ENCODE assay signal across 9 cellular contexts in genomic region chr20:57710841-57711240, GRCh38. TPM values are rescaled to one million over a fixed set of nuclear protein-coding genes. Genes with fewer than 3 reads are reported as not detected.
DNase-seq lines count a peak whose midpoint lies in the region; ATAC-seq and TF ChIP-seq lines count a peak whose summit lies in the region.
"Had no signal": no experiment of that assay in that cellular context is flagged by ENCODE, and none has a peak within 500 bp of the region (broad histone marks: within the 10 kb centered on the region; RNA-seq: fewer than 3 reads in every experiment).

No MANE protein-coding gene starts in this region.

- peak overlapping the region; percentile 82 to 92; a peak in 3 of 4 replicates for H3K27ac ChIP-seq in SK-N-SH (ENCODE audit: low read depth in 2 of 2, low read length in 1 of 2)
- H3K27ac ChIP-seq in subcutaneous abdominal adipose tissue (ENCODE audit: low read depth, low read length) = peak overlapping the region; percentile 95

- no peak for DNase-seq in SK-N-SH
- DNase-seq in activated T-helper 2 cell treated with anti-CD3 and anti-CD28 coated beads, Interferon-gamma antibody, Interleukin-2, Interleukin-4, amounts not matched to agents 10 μg/mL and 5 μg/mL and 100 μg/mL, durations not matched to agents 14 hours and 24 hours and 36 hours (ENCODE audit: low spot score) = no peak
- DNase-seq in kidney epithelial cell (ENCODE audit: low read depth) = no peak
- DNase-seq in SIG-M5 treated with dmso at 0.1 percent for 504 hours (lab: John Stamatoyannopoulos, UW; ENCODE audit: unreplicated experiment) = no peak
- no peak for DNase-seq in stimulated activated CD4-positive, alpha-beta T cell treated with anti-CD3 and anti-CD28 coated beads, Interleukin-2, amount 100 ng/mL, for 48 hours
- DNase-seq in COLO668 (lab: John Stamatoyannopoulos, UW; ENCODE audit: unreplicated experiment) = no peak
- DNase-seq: GOT3 had no signal

- peaks cover 43% of the 10 kb centered on the region for H3K79me2 ChIP-seq in SK-N-SH (ENCODE audit: insufficient read depth)

- H3K4me3 Mint-ChIP-seq in activated T-helper 2 cell treated with anti-CD3 and anti-CD28 coated beads, Interferon-gamma antibody, Interleukin-2, Interleukin-4, amounts not matched to agents 10 μg/mL and 5 μg/mL and 100 μg/mL, durations not matched to agents 14 hours and 24 hours and 36 hours (ENCODE audit: low read depth) = peak overlapping the region; percentile 80

- H3K9ac ChIP-seq in SK-N-SH (peak overlapping the region; percentile 94), subcutaneous abdominal adipose tissue (ENCODE audit: low read length in 5 of 5) (peak overlapping the region; percentile 73 to 96 (median 91))

- H3K27me3 Mint-ChIP-seq in activated T-helper 2 cell treated with anti-CD3 and anti-CD28 coated beads, Interferon-gamma antibody, Interleukin-2, Interleukin-4, amounts not matched to agents 10 μg/mL and 5 μg/mL and 100 μg/mL, durations not matched to agents 14 hours and 24 hours and 36 hours (ENCODE audit: low read depth) = peaks cover 53% of the 10 kb centered on the region

- no peak for TF ChIP-seq EP300 in SK-N-SH (IDR thresholded peaks at IDR 0.05; ENCODE audit: borderline replicate concordance in 1 of 2, low read depth in 1 of 2, low read length in 1 of 2)

- H3K4me3 ChIP-seq in SK-N-SH (ENCODE audit: low read depth in 2 of 2, low read length in 1 of 2) = peak overlapping the region; percentile 96 to 99
- peak overlapping the region; percentile 82 for H3K4me3 ChIP-seq in kidney epithelial cell (ENCODE audit: low read depth, low read length)
- H3K4me3 ChIP-seq in subcutaneous abdominal adipose tissue (ENCODE audit: low read depth in 1 of 5, low read length in 5 of 5) = peak overlapping the region; percentile 48 to 92 (median 86)

- TF ChIP-seq CTCF in SK-N-SH (IDR thresholded peaks at IDR 0.05) = no peak
- TF ChIP-seq CTCF in kidney epithelial cell (IDR thresholded peaks at IDR 0.05; ENCODE audit: insufficient read depth, low read length, poor library complexity, severe bottlenecking) = no peak

- H3K9me3 Mint-ChIP-seq in activated T-helper 2 cell treated with anti-CD3 and anti-CD28 coated beads, Interferon-gamma antibody, Interleukin-2, Interleukin-4, amounts not matched to agents 10 μg/mL and 5 μg/mL and 100 μg/mL, durations not matched to agents 14 hours and 24 hours and 36 hours = no peaks in the 10 kb centered on the region

- H3F3A ChIP-seq in SK-N-SH (replicated peaks; ENCODE audit: insufficient read depth) = no peaks in the 10 kb centered on the region

- POLR2A ChIA-PET in SK-N-SH (lab: Yijun Ruan, JAX) = interaction anchor here (1.1 to 1.8 kb wide), 6 partner anchors 8 to 171 kb away, joined by 3 to 9 read pairs (median 4); no protein-coding TSS in a partner anchor

- intact Hi-C loops in activated T-helper 2 cell treated with anti-CD3 and anti-CD28 coated beads, Interferon-gamma antibody, Interleukin-2, Interleukin-4, amounts not matched to agents 10 μg/mL and 5 μg/mL and 100 μg/mL, durations not matched to agents 14 hours and 24 hours and 36 hours (cut with micrococcal nuclease) = loop anchor here (1.0 to 5.0 kb wide), 3 partner anchors 7 to 314 kb away; no protein-coding TSS in a partner anchor

- peaks cover 14% of the 10 kb centered on the region for H3K4me1 Mint-ChIP-seq in activated T-helper 2 cell treated with anti-CD3 and anti-CD28 coated beads, Interferon-gamma antibody, Interleukin-2, Interleukin-4, amounts not matched to agents 10 μg/mL and 5 μg/mL and 100 μg/mL, durations not matched to agents 14 hours and 24 hours and 36 hours (ENCODE audit: low read depth)

- H3K36me3 ChIP-seq in SK-N-SH (replicated peaks in 1 of 2; ENCODE audit: control insufficient read depth in 1 of 2, insufficient read depth in 2 of 2, low read length in 1 of 2) (peaks cover 0 to 2% of the 10 kb centered on the region in 2 experiments), kidney epithelial cell (ENCODE audit: control insufficient read depth, insufficient read depth, low read length) (peaks cover 2% of the 10 kb centered on the region), subcutaneous abdominal adipose tissue (ENCODE audit: control insufficient read depth in 5 of 5, insufficient read depth in 5 of 5, low read length in 5 of 5) (no peaks in the 10 kb centered on the region)

- H3K27me3 ChIP-seq in SK-N-SH (ENCODE audit: insufficient read depth) = no peaks in the 10 kb centered on the region
- H3K27me3 ChIP-seq in kidney epithelial cell (ENCODE audit: control insufficient read depth, insufficient read depth, low read length) = no peaks in the 10 kb centered on the region
- no peaks in the 10 kb centered on the region for H3K27me3 ChIP-seq in subcutaneous abdominal adipose tissue (ENCODE audit: control insufficient read depth in 5 of 5, insufficient read depth in 4 of 5, low read length in 5 of 5)

- TF ChIP-seq RAD21 in SK-N-SH (IDR thresholded peaks at IDR 0.05; ENCODE audit: low read length) = no peak

- peaks cover 31% of the 10 kb centered on the region for H4K20me1 ChIP-seq in SK-N-SH (ENCODE audit: insufficient read depth)

- CTCF ChIA-PET in SK-N-SH (lab: Yijun Ruan, JAX) = interaction anchor here (0.7 to 2.7 kb wide), 14 partner anchors 16 to 471 kb away, joined by 3 to 10 read pairs (median 4); no protein-coding TSS in a partner anchor

- peak overlapping the region; percentile 88 for H2AFZ ChIP-seq in SK-N-SH (ENCODE audit: low read depth)

- H3K4me1 ChIP-seq in SK-N-SH (ENCODE audit: control insufficient read depth in 1 of 2, insufficient read depth in 2 of 2, low read depth in 1 of 2, low read length in 1 of 2) (peaks cover 21 to 45% of the 10 kb centered on the region in 2 experiments; a peak in 3 of 4 replicates), subcutaneous abdominal adipose tissue (ENCODE audit: control insufficient read depth in 5 of 5, insufficient read depth in 5 of 5, low read length in 5 of 5) (peaks cover 10 to 78% (median 67%) of the 10 kb centered on the region in 5 donors)

- H3K9me3 ChIP-seq in SK-N-SH (no peaks in the 10 kb centered on the region), subcutaneous abdominal adipose tissue (ENCODE audit: control insufficient read depth in 5 of 5, low read length in 5 of 5) (no peaks in the 10 kb centered on the region)

- no peak overlapping the region for H3K27ac Mint-ChIP-seq in activated T-helper 2 cell treated with anti-CD3 and anti-CD28 coated beads, Interferon-gamma antibody, Interleukin-2, Interleukin-4, amounts not matched to agents 10 μg/mL and 5 μg/mL and 100 μg/mL, durations not matched to agents 14 hours and 24 hours and 36 hours

- no peaks in the 10 kb centered on the region for H3K9me2 ChIP-seq in SK-N-SH

- WGBS in SK-N-SH (ENCODE audit: low lambda C conversion rate) = 65% methylated on average over 6 of the region's 6 CpGs

- ATAC-seq in SK-N-SH treated with all-trans-retinoic acid at 6 μM for 48 hours = no peak

- no peaks in the 10 kb centered on the region for H3K36me3 Mint-ChIP-seq in activated T-helper 2 cell treated with anti-CD3 and anti-CD28 coated beads, Interferon-gamma antibody, Interleukin-2, Interleukin-4, amounts not matched to agents 10 μg/mL and 5 μg/mL and 100 μg/mL, durations not matched to agents 14 hours and 24 hours and 36 hours (ENCODE audit: low read depth)

- peak overlapping the region; percentile 96 for H3K4me2 ChIP-seq in SK-N-SH

TF ChIP-seq in SK-N-SH, 30 proteins besides CTCF, POLR2A, EP300 and RAD21 (continues in another document):
- TF ChIP-seq RXRA (IDR thresholded peaks at IDR 0.05; ENCODE audit: borderline replicate concordance, low read depth) (no peak), PBX3 (IDR thresholded peaks at IDR 0.05) (no peak), TAF1 (IDR thresholded peaks at IDR 0.05; ENCODE audit: borderline replicate concordance, low read depth, low read length) (no peak), MXI1 (IDR thresholded peaks at IDR 0.05; ENCODE audit: low read depth, low read length) (no peak)

TF ChIP-seq in SK-N-SH treated with all-trans-retinoic acid at 6 μM for 48 hours, 23 proteins besides CTCF, POLR2A, EP300 and RAD21 (continues in another document):
- TF ChIP-seq BACH2 (CRISPR knock-in tag; IDR thresholded peaks at IDR 0.05; ENCODE audit: borderline replicate concordance) (no peak), ZFP30 (CRISPR knock-in tag; IDR thresholded peaks at IDR 0.05) (no peak), ARNTL (CRISPR knock-in tag; IDR thresholded peaks at IDR 0.05; ENCODE audit: borderline replicate concordance, low read depth) (no peak), ZNF70 (CRISPR knock-in tag; IDR thresholded peaks at IDR 0.05) (no peak), CREB5 (CRISPR knock-in tag; IDR thresholded peaks at IDR 0.05; ENCODE audit: low read depth) (no peak)

RNA-seq across cellular contexts. Expression of gene PMEPA1, which starts 1.0 kb away (rescaled TPM):
- polyA plus RNA-seq in SK-N-SH (2012; rRNA removed) = 5.9 and 7.1 TPM in 2 replicates
- polyA plus RNA-seq in SK-N-SH (2012; cell fraction: cytosol; rRNA removed) = 6.1 and 6.8 TPM in 2 replicates
- polyA plus RNA-seq in SK-N-SH (2012; cell fraction: nucleus; rRNA removed) = 7.9 and 8.1 TPM in 2 replicates
- total RNA-seq in activated T-helper 2 cell treated with anti-CD3 and anti-CD28 coated beads, Interferon-gamma antibody, Interleukin-2, Interleukin-4, amounts not matched to agents 10 μg/mL and 5 μg/mL and 100 μg/mL, durations not matched to agents 14 hours and 24 hours and 36 hours = 0.99 and 1.1 TPM in 2 replicates
- 244 and 255 TPM in 2 replicates for total RNA-seq in kidney epithelial cell

Comparison
In these comparisons a context has a peak if more than half of its experiments do, and no peak if none do; other contexts are left out.
1. RNA of gene PMEPA1, which starts 1.0 kb away (total RNA-seq): 244 to 255 TPM in kidney epithelial cell; 0.99 to 1.1 TPM in activated T-helper 2 cell treated with anti-CD3 and anti-CD28 coated beads, Interferon-gamma antibody, Interleukin-2, Interleukin-4, amounts not matched to agents 10 μg/mL and 5 μg/mL and 100 μg/mL, durations not matched to agents 14 hours and 24 hours and 36 hours; every median in the first group is over 100 times any median in the second.
2. Peak in every context shown above with its lines, with median percentiles within 50 percentile points of each other: H3K4me3 ChIP-seq.